In the genomic region with DNA sequence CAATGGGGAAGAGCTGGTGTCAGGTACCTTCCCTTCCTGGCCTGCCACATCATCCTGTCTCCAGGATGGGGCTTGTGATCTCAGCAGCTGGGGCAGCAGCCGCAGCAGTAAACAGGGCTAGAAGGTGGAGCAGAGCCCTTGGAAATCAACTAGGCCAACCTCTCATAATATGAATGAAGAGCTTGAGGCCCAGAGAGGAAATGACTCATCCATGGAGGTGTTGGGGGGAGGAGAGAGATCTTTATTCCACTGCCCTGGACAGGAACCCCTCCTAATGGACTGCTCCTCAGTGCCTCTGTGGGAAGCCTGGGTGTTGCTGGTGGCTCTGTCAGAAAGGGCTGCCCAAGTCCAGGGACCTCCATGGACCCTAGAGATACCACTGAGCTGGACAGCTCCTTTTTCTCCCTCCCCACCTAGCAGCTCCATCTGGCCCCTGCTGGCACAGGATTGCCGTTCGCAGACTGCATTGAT, we compare ENCODE assay signal across 2 cellular contexts.
TF ChIP-seq lines count a peak whose summit lies in the region.

No MANE protein-coding gene starts in this region.

TF ChIP-seq in SK-N-SH, 30 proteins besides CTCF, POLR2A, EP300 and RAD21 (continued from another document):
- TF ChIP-seq ELF1 (IDR thresholded peaks at IDR 0.05) (no peak), FOSL2 (IDR thresholded peaks at IDR 0.05; ENCODE audit: borderline replicate concordance, low read depth) (peak; percentile 66; the same call in 1 of the 2 replicates), JUND (IDR thresholded peaks at IDR 0.05) (peak; percentile 68), TEAD4 (IDR thresholded peaks at IDR 0.05; ENCODE audit: borderline replicate concordance, insufficient read depth) (no peak)

TF ChIP-seq in SK-N-SH treated with all-trans-retinoic acid at 6 μM for 48 hours, 23 proteins besides CTCF, POLR2A, EP300 and RAD21 (continued from another document):
- TF ChIP-seq, protein P1, sequence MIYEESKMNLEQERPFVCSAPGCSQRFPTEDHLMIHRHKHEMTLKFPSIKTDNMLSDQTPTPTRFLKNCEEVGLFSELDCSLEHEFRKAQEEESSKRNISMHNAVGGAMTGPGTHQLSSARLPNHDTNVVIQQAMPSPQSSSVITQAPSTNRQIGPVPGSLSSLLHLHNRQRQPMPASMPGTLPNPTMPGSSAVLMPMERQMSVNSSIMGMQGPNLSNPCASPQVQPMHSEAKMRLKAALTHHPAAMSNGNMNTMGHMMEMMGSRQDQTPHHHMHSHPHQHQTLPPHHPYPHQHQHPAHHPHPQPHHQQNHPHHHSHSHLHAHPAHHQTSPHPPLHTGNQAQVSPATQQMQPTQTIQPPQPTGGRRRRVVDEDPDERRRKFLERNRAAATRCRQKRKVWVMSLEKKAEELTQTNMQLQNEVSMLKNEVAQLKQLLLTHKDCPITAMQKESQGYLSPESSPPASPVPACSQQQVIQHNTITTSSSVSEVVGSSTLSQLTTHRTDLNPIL (CRISPR knock-in tag; IDR thresholded peaks at IDR 0.05; ENCODE audit: low read depth) = no peak
- TF ChIP-seq OSR1 (CRISPR knock-in tag; IDR thresholded peaks at IDR 0.05) (no peak), ZFP3 (CRISPR knock-in tag; IDR thresholded peaks at IDR 0.05) (no peak), ZC3H10 (CRISPR knock-in tag; IDR thresholded peaks at IDR 0.05) (no peak)
- TF ChIP-seq, protein P2, sequence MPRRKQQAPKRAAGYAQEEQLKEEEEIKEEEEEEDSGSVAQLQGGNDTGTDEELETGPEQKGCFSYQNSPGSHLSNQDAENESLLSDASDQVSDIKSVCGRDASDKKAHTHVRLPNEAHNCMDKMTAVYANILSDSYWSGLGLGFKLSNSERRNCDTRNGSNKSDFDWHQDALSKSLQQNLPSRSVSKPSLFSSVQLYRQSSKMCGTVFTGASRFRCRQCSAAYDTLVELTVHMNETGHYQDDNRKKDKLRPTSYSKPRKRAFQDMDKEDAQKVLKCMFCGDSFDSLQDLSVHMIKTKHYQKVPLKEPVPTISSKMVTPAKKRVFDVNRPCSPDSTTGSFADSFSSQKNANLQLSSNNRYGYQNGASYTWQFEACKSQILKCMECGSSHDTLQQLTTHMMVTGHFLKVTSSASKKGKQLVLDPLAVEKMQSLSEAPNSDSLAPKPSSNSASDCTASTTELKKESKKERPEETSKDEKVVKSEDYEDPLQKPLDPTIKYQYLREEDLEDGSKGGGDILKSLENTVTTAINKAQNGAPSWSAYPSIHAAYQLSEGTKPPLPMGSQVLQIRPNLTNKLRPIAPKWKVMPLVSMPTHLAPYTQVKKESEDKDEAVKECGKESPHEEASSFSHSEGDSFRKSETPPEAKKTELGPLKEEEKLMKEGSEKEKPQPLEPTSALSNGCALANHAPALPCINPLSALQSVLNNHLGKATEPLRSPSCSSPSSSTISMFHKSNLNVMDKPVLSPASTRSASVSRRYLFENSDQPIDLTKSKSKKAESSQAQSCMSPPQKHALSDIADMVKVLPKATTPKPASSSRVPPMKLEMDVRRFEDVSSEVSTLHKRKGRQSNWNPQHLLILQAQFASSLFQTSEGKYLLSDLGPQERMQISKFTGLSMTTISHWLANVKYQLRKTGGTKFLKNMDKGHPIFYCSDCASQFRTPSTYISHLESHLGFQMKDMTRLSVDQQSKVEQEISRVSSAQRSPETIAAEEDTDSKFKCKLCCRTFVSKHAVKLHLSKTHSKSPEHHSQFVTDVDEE (CRISPR knock-in tag; IDR thresholded peaks at IDR 0.05) = no peak
